In the genomic region with DNA sequence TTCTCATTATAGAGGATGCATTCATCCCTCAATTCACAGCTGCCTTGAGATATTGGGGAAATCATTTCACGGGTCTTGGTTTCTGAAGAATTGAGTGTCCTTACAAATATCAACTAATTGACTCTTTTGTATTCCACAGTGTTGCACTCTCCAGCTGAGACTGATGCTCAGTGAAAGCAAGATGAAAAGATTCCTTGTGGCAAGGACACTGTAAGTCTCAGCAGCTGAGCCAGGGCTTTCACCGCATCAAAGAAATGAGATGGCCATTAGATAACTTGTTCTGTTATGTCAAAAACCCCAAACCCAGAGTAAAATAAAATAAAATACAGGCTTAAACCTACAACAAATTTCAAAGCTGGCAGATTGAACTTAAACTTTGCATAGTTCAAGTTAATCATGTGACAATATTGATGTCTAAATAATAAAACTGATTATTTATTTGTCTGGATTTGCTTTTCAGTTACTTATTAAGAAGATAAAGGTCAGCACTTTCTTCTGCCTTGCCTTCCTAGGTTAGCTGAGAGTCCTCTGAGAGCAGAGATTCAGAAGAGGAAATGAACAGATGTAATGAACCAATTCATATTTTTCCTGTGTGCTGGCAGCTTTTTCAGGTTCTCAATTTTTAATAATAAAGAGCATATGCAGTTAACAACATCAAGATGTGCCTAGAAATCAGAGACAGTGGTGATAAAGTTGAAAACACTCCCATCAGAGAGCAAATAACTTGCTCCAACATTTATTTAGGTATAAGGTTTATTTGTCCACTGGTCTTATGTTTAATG, we compare ENCODE assay signal across 24 cellular contexts.
"Had no signal": no experiment of that assay in that cellular context is flagged by ENCODE, and none has a peak within 500 bp of the region (broad histone marks: within the 10 kb centered on the region; RNA-seq: fewer than 3 reads in every experiment).

No MANE protein-coding gene starts in this region.

- DNase-seq: activated CD4-positive, alpha-beta T cell treated with anti-CD3 and anti-CD28 coated beads, Interleukin-2, amount 10 ng/mL, durations not matched to agents 24 days and 14 days; activated CD8-positive, alpha-beta memory T cell treated with anti-CD3 and anti-CD28 coated beads, Interleukin-2, amount 10 ng/mL, durations not matched to agents 7 days and 5 days; activated CD8-positive, alpha-beta T cell treated with anti-CD3 and anti-CD28 coated beads for 36 hours; activated gamma-delta T cell; activated naive CD4-positive, alpha-beta T cell treated with anti-CD3 and anti-CD28 coated beads, Interleukin-2, amount 50 U/mL, for 16 hours; activated naive CD8-positive, alpha-beta T cell treated with anti-CD3 and anti-CD28 coated beads, Interleukin-2, amount 50 U/mL, for 24 hours; activated T-cell treated with anti-CD3 and anti-CD28 coated beads for 4 hours; body of pancreas; effector CD8-positive, alpha-beta T cell; gastrocnemius medialis; heart left ventricle; islet precursor cell; left cardiac atrium; stimulated activated CD4-positive, alpha-beta T cell treated with anti-CD3 and anti-CD28 coated beads, Interleukin-4, amount 100 ng/mL, for 24 hours; SW 1271; T-helper 17 cell; thyroid gland; upper lobe of right lung had no signal

- H3K36me3 Mint-ChIP-seq: memory B cell had no signal

- H3K4me1 ChIP-seq: body of pancreas, gastrocnemius medialis, heart left ventricle, thyroid gland, upper lobe of right lung had no signal

- H3K27me3 ChIP-seq: body of pancreas, gastrocnemius medialis, thyroid gland, upper lobe of right lung had no signal

- H3K36me3 ChIP-seq: gastrocnemius medialis, heart left ventricle, thyroid gland, upper lobe of right lung had no signal

- H3K27me3 Mint-ChIP-seq: activated CD8-positive, alpha-beta T cell treated with anti-CD3 and anti-CD28 coated beads for 36 hours had no signal

- H3K27ac Mint-ChIP-seq: activated CD4-positive, alpha-beta T cell treated with anti-CD3 and anti-CD28 coated beads, Interleukin-2, amount 10 ng/mL, durations not matched to agents 24 days and 14 days; activated CD8-positive, alpha-beta memory T cell treated with anti-CD3 and anti-CD28 coated beads, Interleukin-2, amount 10 ng/mL, durations not matched to agents 7 days and 5 days; activated CD8-positive, alpha-beta T cell treated with anti-CD3 and anti-CD28 coated beads for 36 hours; activated naive CD8-positive, alpha-beta T cell treated with anti-CD3 and anti-CD28 coated beads, Interleukin-2, amount 50 U/mL, for 24 hours; activated T-helper 1 cell treated with anti-CD3 and anti-CD28 coated beads, Interleukin-12 subunit alpha, Interleukin-12 subunit beta, Interleukin-2, Interleukin-4 antibody, amounts not matched to agents 30 ng/mL and 10 ng/mL and 1 ng/mL, durations not matched to agents 14 hours and 24 hours and 36 hours; dendritic cell treated with granulocyte-macrophage colony-stimulating factor and Interleukin-4, amounts not matched to agents 40 ng/mL and 50 ng/mL, for 4 days; memory B cell; progenitor cell of endocrine pancreas; stimulated activated naive CD8-positive, alpha-beta T cell treated with anti-CD3 and anti-CD28 coated beads, Interleukin-15, Interleukin-2, amounts not matched to agents 100 ng/mL and 50 ng/mL, for 24 hours; T-helper 17 cell had no signal

- H3K9me3 Mint-ChIP-seq: activated CD4-positive, alpha-beta T cell treated with anti-CD3 and anti-CD28 coated beads, Interleukin-2, amount 10 ng/mL, durations not matched to agents 24 days and 14 days; stimulated activated naive CD8-positive, alpha-beta T cell treated with anti-CD3 and anti-CD28 coated beads, Interleukin-15, Interleukin-2, amounts not matched to agents 100 ng/mL and 50 ng/mL, for 24 hours had no signal

- H3K4me1 Mint-ChIP-seq: activated naive CD8-positive, alpha-beta T cell treated with anti-CD3 and anti-CD28 coated beads, Interleukin-2, amount 50 U/mL, for 24 hours; memory B cell had no signal

- H3K4me3 Mint-ChIP-seq: activated CD4-positive, alpha-beta T cell treated with anti-CD3 and anti-CD28 coated beads, Interleukin-2, amount 10 ng/mL, durations not matched to agents 24 days and 14 days; activated CD8-positive, alpha-beta memory T cell treated with anti-CD3 and anti-CD28 coated beads, Interleukin-2, amount 10 ng/mL, durations not matched to agents 7 days and 5 days; activated CD8-positive, alpha-beta T cell treated with anti-CD3 and anti-CD28 coated beads for 36 hours; activated naive CD8-positive, alpha-beta T cell treated with anti-CD3 and anti-CD28 coated beads, Interleukin-2, amount 50 U/mL, for 24 hours; activated T-helper 1 cell treated with anti-CD3 and anti-CD28 coated beads, Interleukin-12 subunit alpha, Interleukin-12 subunit beta, Interleukin-2, Interleukin-4 antibody, amounts not matched to agents 30 ng/mL and 10 ng/mL and 1 ng/mL, durations not matched to agents 14 hours and 24 hours and 36 hours; dendritic cell treated with granulocyte-macrophage colony-stimulating factor and Interleukin-4, amounts not matched to agents 40 ng/mL and 50 ng/mL, for 4 days; memory B cell; neural crest cell; stimulated activated naive CD8-positive, alpha-beta T cell treated with anti-CD3 and anti-CD28 coated beads, Interleukin-15, Interleukin-2, amounts not matched to agents 100 ng/mL and 50 ng/mL, for 24 hours; T-helper 17 cell had no signal

- ATAC-seq: activated CD8-positive, alpha-beta memory T cell treated with anti-CD3 and anti-CD28 coated beads, Interleukin-2, amount 10 ng/mL, durations not matched to agents 7 days and 5 days; activated CD8-positive, alpha-beta T cell treated with anti-CD3 and anti-CD28 coated beads for 36 hours; activated naive CD8-positive, alpha-beta T cell treated with anti-CD3 and anti-CD28 coated beads, Interleukin-2, amount 50 U/mL, for 24 hours; body of pancreas; gastrocnemius medialis; heart left ventricle; left cardiac atrium; T-helper 17 cell; upper lobe of right lung had no signal

- H3K4me3 ChIP-seq: body of pancreas, gastrocnemius medialis, heart left ventricle, thyroid gland, upper lobe of right lung had no signal

- H3K27ac ChIP-seq: body of pancreas, gastrocnemius medialis, heart left ventricle, thyroid gland, upper lobe of right lung had no signal

- H3K9me3 ChIP-seq: thyroid gland had no signal
